In the genomic region with DNA sequence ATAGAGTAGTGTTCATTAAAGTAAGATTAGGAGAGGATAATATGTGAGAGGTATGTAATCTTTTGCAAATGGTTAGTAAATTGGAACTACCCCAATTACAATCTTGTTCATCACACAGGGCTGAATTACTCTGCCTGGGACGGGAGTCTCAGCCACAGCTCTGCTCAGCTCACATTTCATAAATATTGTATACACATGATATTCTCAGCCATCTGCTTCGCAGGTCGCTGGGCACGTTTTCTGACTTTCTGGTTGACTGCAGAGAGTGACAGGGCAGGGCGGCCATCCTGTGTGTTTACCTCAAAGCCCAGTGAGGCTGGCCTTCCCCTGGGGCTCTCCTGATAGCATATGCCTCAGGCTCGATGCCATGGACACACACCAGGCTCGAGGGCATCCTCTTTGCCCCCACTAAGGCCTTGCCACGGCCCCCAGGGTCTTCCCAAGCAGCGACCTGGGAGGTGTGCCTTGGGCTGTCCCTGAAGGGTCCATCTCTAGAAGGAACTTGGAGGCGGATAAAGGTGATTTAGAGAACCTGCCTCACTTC, we compare ENCODE assay signal across 13 cellular contexts.
DNase-seq lines count a peak whose midpoint lies in the region; TF ChIP-seq lines count a peak whose summit lies in the region.
"Had no signal": no experiment of that assay in that cellular context is flagged by ENCODE, and none has a peak within 500 bp of the region (broad histone marks: within the 10 kb centered on the region; RNA-seq: fewer than 3 reads in every experiment).

No MANE protein-coding gene starts in this region.

- DNase-seq in DMS 273 (lab: John Stamatoyannopoulos, UW; ENCODE audit: unreplicated experiment) (peak; percentile 68), DMS 273 treated with DMSO at 0.1 percent for 48 hours (lab: John Stamatoyannopoulos, UW) (no peak), NCI-H69 (lab: John Stamatoyannopoulos, UW) (peak; percentile 90), anterior cingulate cortex (lab: John Stamatoyannopoulos, UW) (no peak), T1000 (lab: John Stamatoyannopoulos, UW) (no peak), GM10266 (ENCODE audit: extremely low spot score) (no peak)
- DNase-seq in activated effector memory CD4-positive, alpha-beta T cell treated with anti-CD3 and anti-CD28 coated beads, Interleukin-2, amount 50 U/mL, for 16 hours, result peak; percentile 24
- no peak for DNase-seq in activated effector memory CD4-positive, alpha-beta T cell treated with Interleukin-2 at 50 U/mL for 16 hours
- DNase-seq: COR-L47, GF-D8, GM23248, MV-4-11, NCI-H2029 treated with DMSO at 0.1 percent for 48 hours had no signal

- TF ChIP-seq CTCF in GM10266 (IDR thresholded peaks at IDR 0.05; ENCODE audit: control insufficient read depth, insufficient read depth, low read depth, missing control alignments), result no peak

Comparison
In these comparisons a context has a peak if more than half of its experiments do, and no peak if none do; other contexts are left out.
1. DNase-seq: peak in DMS 273 (single experiment), activated effector memory CD4-positive, alpha-beta T cell treated with anti-CD3 and anti-CD28 coated beads, Interleukin-2, amount 50 U/mL, for 16 hours (single experiment) and NCI-H69 (single experiment); none in DMS 273 treated with DMSO at 0.1 percent for 48 hours (single experiment), activated effector memory CD4-positive, alpha-beta T cell treated with Interleukin-2 at 50 U/mL for 16 hours (single experiment), anterior cingulate cortex (0 of 58), T1000 (single experiment) and GM10266 (single experiment).